ENCODE assay signal across 1 cellular context in the genomic region with DNA sequence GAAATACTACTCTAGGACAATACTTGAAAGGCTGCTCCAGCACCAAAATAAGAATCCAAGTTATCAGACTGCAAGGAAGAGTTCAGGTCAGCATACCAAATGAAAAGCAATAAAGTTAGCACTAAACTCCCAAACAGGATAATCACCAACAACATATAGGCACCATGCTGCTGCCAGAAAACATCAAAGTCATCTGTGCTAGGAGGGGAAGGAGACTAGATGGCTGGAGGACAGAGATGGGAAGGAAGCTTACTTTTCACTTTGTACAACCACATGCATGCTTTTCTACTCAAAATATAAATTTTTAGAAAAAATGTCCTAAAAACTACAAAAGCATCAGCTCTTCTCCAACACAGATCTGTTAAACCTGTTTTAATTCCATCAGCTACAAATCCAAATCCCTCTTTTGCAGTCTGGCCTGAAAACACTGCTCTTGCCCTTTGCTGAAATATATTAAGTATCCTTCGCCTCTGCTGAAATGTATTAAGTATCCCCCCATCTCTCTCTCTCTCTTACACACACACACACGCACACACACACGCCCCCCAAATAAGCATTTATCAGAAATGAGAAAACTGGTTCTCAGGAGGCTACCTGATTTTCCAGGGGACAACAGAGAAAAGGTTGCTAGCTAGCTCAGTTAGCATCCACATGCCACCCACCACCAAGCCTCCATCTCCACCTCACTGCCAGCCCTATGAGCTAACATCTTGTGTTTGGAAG.
TF ChIP-seq lines count a peak whose summit lies in the region.

No MANE protein-coding gene starts in this region.

TF ChIP-seq in GM23338, 12 proteins besides CTCF, POLR2A, EP300 and RAD21 (continued from another document):
- TF ChIP-seq ZNF114 (CRISPR knock-in tag; IDR thresholded peaks at IDR 0.05) (no peak), JUNB (IDR thresholded peaks at IDR 0.05; ENCODE audit: unreplicated experiment) (no peak), POLR2AphosphoS5 (IDR thresholded peaks at IDR 0.05; ENCODE audit: low read depth) (no peak), EZH2phosphoT487 (IDR thresholded peaks at IDR 0.05; ENCODE audit: unreplicated experiment) (no peak), EZH2 (IDR thresholded peaks at IDR 0.05; ENCODE audit: low read depth, unreplicated experiment) (no peak)
